ENCODE assay signal across 32 cellular contexts in genomic region chrX:1610736-1611135, GRCh38. TPM values are rescaled to one million over a fixed set of nuclear protein-coding genes. Genes with fewer than 3 reads are reported as not detected.
"Had no signal": no experiment of that assay in that cellular context is flagged by ENCODE, and none has a peak within 500 bp of the region (broad histone marks: within the 10 kb centered on the region; RNA-seq: fewer than 3 reads in every experiment).

No MANE protein-coding gene starts in this region.

- H3K9me3 ChIP-seq: ascending aorta, SJCRH30 had no signal

- H3K27ac ChIP-seq: ascending aorta, cardiac muscle cell, SJCRH30, SK-N-MC had no signal

- H3K27me3 Mint-ChIP-seq: activated CD4-positive, alpha-beta T cell treated with anti-CD3 and anti-CD28 coated beads, Interleukin-2, amount 10 ng/mL, durations not matched to agents 24 days and 14 days; activated CD8-positive, alpha-beta T cell treated with anti-CD3 and anti-CD28 coated beads for 36 hours; activated naive CD8-positive, alpha-beta T cell treated with anti-CD3 and anti-CD28 coated beads, Interleukin-2, amount 10 ng/mL, durations not matched to agents 7 days and 5 days; activated T-helper 17 cell treated with anti-CD3 and anti-CD28 coated beads, Interleukin-2, amount 50 U/mL, for 72 hours had no signal

- H3K27ac Mint-ChIP-seq: activated CD8-positive, alpha-beta T cell treated with anti-CD3 and anti-CD28 coated beads for 36 hours; activated naive CD8-positive, alpha-beta T cell treated with anti-CD3 and anti-CD28 coated beads, Interleukin-2, amount 10 ng/mL, durations not matched to agents 7 days and 5 days; activated T-helper 17 cell treated with anti-CD3 and anti-CD28 coated beads, Interleukin-2, amount 50 U/mL, for 72 hours; T-helper 1 cell treated with Interleukin-12 subunit alpha and Interleukin-12 subunit beta and Interleukin-4 antibody, amounts not matched to agents 30 μg/mL and 1 μg/mL, for 36 hours; T-helper 2 cell treated with Interferon-gamma antibody and Interleukin-4, amounts not matched to agents 5 μg/mL and 100 μg/mL, for 36 hours had no signal

- H3K4me1 Mint-ChIP-seq: activated naive CD8-positive, alpha-beta T cell treated with anti-CD3 and anti-CD28 coated beads, Interleukin-2, amount 10 ng/mL, durations not matched to agents 7 days and 5 days; activated T-helper 17 cell treated with anti-CD3 and anti-CD28 coated beads, Interleukin-2, amount 50 U/mL, for 72 hours had no signal

- H3K27me3 ChIP-seq: ascending aorta, cardiac muscle cell, SJCRH30 had no signal

- H3K9me3 Mint-ChIP-seq: activated CD4-positive, alpha-beta T cell treated with anti-CD3 and anti-CD28 coated beads, Interleukin-2, amount 10 ng/mL, durations not matched to agents 24 days and 14 days; activated CD8-positive, alpha-beta T cell treated with anti-CD3 and anti-CD28 coated beads for 36 hours; activated naive CD8-positive, alpha-beta T cell treated with anti-CD3 and anti-CD28 coated beads, Interleukin-2, amount 10 ng/mL, durations not matched to agents 7 days and 5 days; activated T-cell treated with anti-CD3 and anti-CD28 coated beads, Interleukin-2, amount 50 U/mL, for 72 hours; activated T-helper 17 cell treated with anti-CD3 and anti-CD28 coated beads, Interleukin-2, amount 50 U/mL, for 72 hours; T-helper 1 cell treated with Interleukin-12 subunit alpha and Interleukin-12 subunit beta and Interleukin-4 antibody, amounts not matched to agents 30 μg/mL and 1 μg/mL, for 36 hours; T-helper 2 cell treated with Interferon-gamma antibody and Interleukin-4, amounts not matched to agents 5 μg/mL and 100 μg/mL, for 36 hours had no signal

- H3K4me3 Mint-ChIP-seq: activated CD4-positive, alpha-beta T cell treated with anti-CD3 and anti-CD28 coated beads, Interleukin-2, amount 10 ng/mL, durations not matched to agents 24 days and 14 days; activated CD8-positive, alpha-beta T cell treated with anti-CD3 and anti-CD28 coated beads for 36 hours; activated naive CD8-positive, alpha-beta T cell treated with anti-CD3 and anti-CD28 coated beads, Interleukin-2, amount 10 ng/mL, durations not matched to agents 7 days and 5 days; activated T-cell treated with anti-CD3 and anti-CD28 coated beads, Interleukin-2, amount 50 U/mL, for 72 hours; activated T-helper 17 cell treated with anti-CD3 and anti-CD28 coated beads, Interleukin-2, amount 50 U/mL, for 72 hours; T-helper 1 cell treated with Interleukin-12 subunit alpha and Interleukin-12 subunit beta and Interleukin-4 antibody, amounts not matched to agents 30 μg/mL and 1 μg/mL, for 36 hours; T-helper 2 cell treated with Interferon-gamma antibody and Interleukin-4, amounts not matched to agents 5 μg/mL and 100 μg/mL, for 36 hours had no signal

- ATAC-seq: activated CD8-positive, alpha-beta T cell treated with anti-CD3 and anti-CD28 coated beads for 36 hours; activated T-cell treated with anti-CD3 and anti-CD28 coated beads, Interleukin-2, amount 50 U/mL, for 72 hours; activated T-helper 17 cell treated with anti-CD3 and anti-CD28 coated beads, Interleukin-2, amount 50 U/mL, for 72 hours had no signal

- H3K4me1 ChIP-seq: ascending aorta, SJCRH30 had no signal

- H3K36me3 ChIP-seq: ascending aorta, cardiac muscle cell, SJCRH30 had no signal

- DNase-seq: activated CD4-positive, alpha-beta T cell treated with anti-CD3 and anti-CD28 coated beads, Interleukin-2, amount 10 ng/mL, durations not matched to agents 24 days and 14 days; activated CD4-positive, alpha-beta T cell treated with anti-CD3 and anti-CD28 coated beads, Interleukin-2, amount 50 U/mL, for 4 hours; activated CD8-positive, alpha-beta T cell treated with anti-CD3 and anti-CD28 coated beads for 36 hours; activated effector memory CD4-positive, alpha-beta T cell treated with anti-CD3 and anti-CD28 coated beads, Interleukin-2, amount 50 U/mL, for 16 hours; activated naive CD4-positive, alpha-beta T cell; activated naive CD4-positive, alpha-beta T cell treated with anti-CD3 and anti-CD28 coated beads, Interleukin-2, amount 50 U/mL, for 16 hours; activated naive CD8-positive, alpha-beta T cell treated with anti-CD3 and anti-CD28 coated beads, Interleukin-2, amount 10 ng/mL, durations not matched to agents 7 days and 5 days; activated T-cell treated with anti-CD3 and anti-CD28 coated beads, Interleukin-2, amount 50 U/mL, for 1 hour; activated T-cell treated with anti-CD3 and anti-CD28 coated beads, Interleukin-2, amount 50 U/mL, for 72 hours; amygdala; Karpas-422; NCI-H1048; NCI-H1105 treated with DMSO at 0.1 percent for 48 hours; NCI-H1436; NCI-H187; NCI-H2029 treated with DMSO at 0.1 percent for 48 hours; NCI-H2107; NCI-H2171; NCI-H510A; NCI-H526; NCI-H748 treated with DMSO at 0.1 percent for 48 hours; NK-92 treated with Interleukin-12 subunit alpha and Interleukin-12 subunit beta, amount 100 ng/mL, for 24 hours; OCI-M1; SHP77; SJCRH30 had no signal

- H3K36me3 Mint-ChIP-seq: activated naive CD8-positive, alpha-beta T cell treated with anti-CD3 and anti-CD28 coated beads, Interleukin-2, amount 10 ng/mL, durations not matched to agents 7 days and 5 days had no signal

- H3K4me3 ChIP-seq: ascending aorta, cardiac muscle cell, SJCRH30, SK-N-MC had no signal

RNA-seq across cellular contexts. Expression of gene ASMT, which starts 4.1 kb away (rescaled TPM):
- total RNA-seq: activated naive CD8-positive, alpha-beta T cell treated with anti-CD3 and anti-CD28 coated beads, Interleukin-2, amount 10 ng/mL, durations not matched to agents 7 days and 5 days; cardiac muscle cell; MCF 10A; SJCRH30 had no signal
